26 cellular contexts compared by ENCODE assay signal in genomic region chr20:37375227-37375626, GRCh38. TPM values are rescaled to one million over a fixed set of nuclear protein-coding genes. Genes with fewer than 3 reads are reported as not detected.
A peak's percentile ranks its signal among the peaks of the same experiment; 100 is the strongest.
DNase-seq lines count a peak whose midpoint lies in the region; ATAC-seq, FAIRE-seq and TF ChIP-seq lines count a peak whose summit lies in the region.
"Had no signal": no experiment of that assay in that cellular context is flagged by ENCODE, and none has a peak within 500 bp of the region (broad histone marks: within the 10 kb centered on the region; RNA-seq: fewer than 3 reads in every experiment).

No MANE protein-coding gene starts in this region.

- H3K4me3 ChIP-seq in A549 (no peak overlapping the region), OCI-LY7 (ENCODE audit: low read depth, low read length, poor library complexity, severe bottlenecking) (no peak overlapping the region), left ventricle myocardium inferior (no peak overlapping the region)
- H3K4me3 ChIP-seq: mucosa of descending colon had no signal

- TF ChIP-seq EP300 in A549 (IDR thresholded peaks at IDR 0.05) = no peak

- no peak overlapping the region for H2AFZ ChIP-seq in OCI-LY7 (ENCODE audit: low read length)

- no peaks in the 10 kb centered on the region for H3K9me2 ChIP-seq in OCI-LY7 (ENCODE audit: insufficient read depth, low read length)
- H3K9me2 ChIP-seq: SK-N-SH had no signal

- H3K27ac ChIP-seq in A549 = peak overlapping the region; percentile 96 to 98; a peak in 4 of 6 replicates
- peak overlapping the region; percentile 59 for H3K27ac ChIP-seq in OCI-LY7 (ENCODE audit: low read depth, low read length, poor library complexity, severe bottlenecking)
- no peak overlapping the region for H3K27ac ChIP-seq in left ventricle myocardium inferior (replicated peaks)
- H3K27ac ChIP-seq: 22Rv1, KMS-11 had no signal

- no peaks in the 10 kb centered on the region for H3K27me3 ChIP-seq in left ventricle myocardium inferior (ENCODE audit: low read depth)

- intact Hi-C loops in OCI-LY7 (cut with micrococcal nuclease; ENCODE audit: unreplicated experiment) = no loop called here
- intact Hi-C loops in left ventricle myocardium inferior (cut with micrococcal nuclease) = no loop called here

- H3K4me2 ChIP-seq in A549 (no peak overlapping the region), OCI-LY7 (ENCODE audit: low read length) (no peak overlapping the region)
- H3K4me2 ChIP-seq: KMS-11, SK-N-SH had no signal

- peaks cover 66% of the 10 kb centered on the region for H3K4me1 ChIP-seq in A549
- peaks cover 35% of the 10 kb centered on the region for H3K4me1 ChIP-seq in OCI-LY7 (ENCODE audit: insufficient read depth, low read length, poor library complexity, severe bottlenecking)
- no peaks in the 10 kb centered on the region for H3K4me1 ChIP-seq in left ventricle myocardium inferior

- H3K36me3 ChIP-seq in OCI-LY7 (ENCODE audit: insufficient read depth, low read length) (no peaks in the 10 kb centered on the region), left ventricle myocardium inferior (no peaks in the 10 kb centered on the region)

- no peak for FAIRE-seq in A549 (lab: Jason Lieb, UNC)

- no TSS peak for BruUV-seq in OCI-LY7 (replicated peaks; lab: Mats Ljungman, UMichigan)

- no peaks in the 10 kb centered on the region for H4K20me1 ChIP-seq in OCI-LY7 (ENCODE audit: insufficient read depth, low read length)

- DNase-seq in A549 (ENCODE audit: low read depth in 1 of 2, low spot score in 1 of 2) = no peak
- peak; percentile 74 for DNase-seq in OCI-LY7 (ENCODE audit: low spot score)
- DNase-seq in NCI-H2029 treated with DMSO at 0.1 percent for 48 hours (lab: John Stamatoyannopoulos, UW) = no peak
- no peak for DNase-seq in GM10266 (ENCODE audit: extremely low spot score)
- no peak for DNase-seq in left ventricle myocardium inferior
- DNase-seq: activated CD4-positive, alpha-beta T cell treated with anti-CD3 and anti-CD28 coated beads, Interleukin-2, amount 50 U/mL, for 48 hours; activated T-cell treated with anti-CD3 and anti-CD28 coated beads, Interleukin-2, amount 50 U/mL, for 72 hours; central memory CD4-positive, alpha-beta T cell; DMS53; effector memory CD8-positive, alpha-beta T cell; H7; hypothalamus; mucosa of descending colon; NCI-H1105 treated with DMSO at 0.1 percent for 48 hours; NCI-H446; occipital lobe; OCI-M1; SK-N-SH; stimulated activated CD4-positive, alpha-beta T cell treated with anti-CD3 and anti-CD28 coated beads, Interleukin-2, amount 100 ng/mL, for 48 hours had no signal

- ATAC-seq in A549 (no peak), GM19324 (IDR thresholded peaks at IDR 0.05; ENCODE audit: low FRiP score, unreplicated experiment) (peak; percentile 49), HG02623 (IDR thresholded peaks at IDR 0.05; ENCODE audit: unreplicated experiment) (peak; percentile 62), esophagus mucosa (no peak)
- ATAC-seq: activated T-cell treated with anti-CD3 and anti-CD28 coated beads, Interleukin-2, amount 50 U/mL, for 72 hours; effector memory CD8-positive, alpha-beta T cell; left colon; mucosa of descending colon; sciatic nerve had no signal

- TF ChIP-seq POLR2A in A549 (IDR thresholded peaks at IDR 0.05; ENCODE audit: low read length) = no peak

- POLR2A ChIA-PET in A549 (lab: Yijun Ruan, JAX) (no interaction called here), OCI-LY7 (lab: Charles Lee) (no interaction called here)

- CTCF ChIA-PET in A549 (lab: Yijun Ruan, JAX) (interaction anchor here (1.2 kb wide), 1 partner anchor 10 kb away, joined by 5 read pairs; no protein-coding TSS in a partner anchor), OCI-LY7 (lab: Charles Lee; ENCODE audit: unreplicated experiment) (no interaction called here)

- H3K9me3 ChIP-seq in A549 = no peaks in the 10 kb centered on the region
- H3K9me3 ChIP-seq in OCI-LY7 (ENCODE audit: low read length) = peaks cover 10% of the 10 kb centered on the region; the same call in 1 of the 2 replicates
- H3K9me3 ChIP-seq in left ventricle myocardium inferior (replicated peaks) = no peaks in the 10 kb centered on the region
- H3K9me3 ChIP-seq: mucosa of descending colon, SK-N-SH had no signal

- WGBS in A549 (ENCODE audit: missing lambda C conversion rate) = 93% methylated on average over 4 of the region's 4 CpGs

- no peaks in the 10 kb centered on the region for H3K79me2 ChIP-seq in OCI-LY7 (ENCODE audit: insufficient read depth, low read depth, low read length)

- TF ChIP-seq CTCF in A549 (IDR thresholded peaks at IDR 0.05) (no peak), OCI-LY7 (conservative IDR thresholded peaks at IDR 0.05; ENCODE audit: low read length) (no peak), GM10266 (IDR thresholded peaks at IDR 0.05; ENCODE audit: control insufficient read depth, insufficient read depth, low read depth, missing control alignments) (no peak), left ventricle myocardium inferior (IDR thresholded peaks at IDR 0.05; ENCODE audit: borderline replicate concordance) (no peak)

- no peak for TF ChIP-seq RAD21 in A549 (conservative IDR thresholded peaks at IDR 0.05 in 1 of 2, IDR thresholded peaks at IDR 0.05 in 1 of 2)

TF ChIP-seq in A549, 52 proteins besides CTCF, POLR2A, EP300 and RAD21:
- TF ChIP-seq E2F6 (IDR thresholded peaks at IDR 0.05; ENCODE audit: borderline replicate concordance, low read depth) = no peak
- no peak for TF ChIP-seq TFCP2L1 (CRISPR knock-in tag; IDR thresholded peaks at IDR 0.05)
- TF ChIP-seq CHD4 (IDR thresholded peaks at IDR 0.05; ENCODE audit: borderline replicate concordance) = no peak
- no peak for TF ChIP-seq MYC (IDR thresholded peaks at IDR 0.05; ENCODE audit: borderline replicate concordance, low read length)
- TF ChIP-seq KDM5A (IDR thresholded peaks at IDR 0.05) = no peak
- no peak for TF ChIP-seq RNF2 (IDR thresholded peaks at IDR 0.05; ENCODE audit: borderline replicate concordance, low read depth)
- TF ChIP-seq RCOR1 (IDR thresholded peaks at IDR 0.05; ENCODE audit: low read depth, low read length) = no peak

RNA-seq across cellular contexts. Expression of gene SRC, which starts 29.3 kb away (rescaled TPM):
- polyA plus RNA-seq in A549 (2011; rRNA removed) = 154 and 212 TPM in 2 replicates
- 122 and 170 TPM in 2 replicates for polyA plus RNA-seq in A549 (2012; cell fraction: cytosol; rRNA removed)
- polyA plus RNA-seq in A549 (2012; cell fraction: nucleus; rRNA removed) = 500 and 511 TPM in 2 replicates
- polyA plus RNA-seq in A549 (2017; fragmentation: RNase III; extraction: RNeasy Plus Mini Kit Qiagen cat#74134 plus additional on column Dnase treatment) = 133 to 139 TPM (median 134 TPM) in 3 replicates
- 278 and 313 TPM in 2 replicates for polyA minus RNA-seq in A549 (2011; rRNA and poly(A)+ RNA removed)
- 0.18 and 3.7 TPM in 2 replicates for total RNA-seq in OCI-LY7 (2014; rRNA removed; shearing (Covaris generic))
- 0.72 and 0.89 TPM in 2 replicates for total RNA-seq in OCI-LY7 (2022)
- 4.2 TPM for total RNA-seq in left ventricle myocardium inferior
- total RNA-seq in esophagus mucosa = 30.5 TPM

Comparison
In these comparisons a context has a peak if more than half of its experiments do, and no peak if none do; other contexts are left out.
1. ATAC-seq: peak in GM19324 (single experiment) and HG02623 (single experiment); none in A549 (0 of 2) and esophagus mucosa (single experiment).